In genomic region chr14:47678993-47679392, GRCh38 we compare ENCODE assay signal across 1 cellular context.
TF ChIP-seq lines count a peak whose summit lies in the region.

No MANE protein-coding gene starts in this region.

TF ChIP-seq in H1, 55 proteins besides CTCF, POLR2A, EP300 and RAD21 (continued from another document):
- TF ChIP-seq GTF2F1 (IDR thresholded peaks at IDR 0.05; ENCODE audit: borderline replicate concordance, low read depth, low read length) (no peak), ATF2 (IDR thresholded peaks at IDR 0.05; ENCODE audit: low read length) (no peak)
